ENCODE assay signal across 15 cellular contexts in the genomic region with DNA sequence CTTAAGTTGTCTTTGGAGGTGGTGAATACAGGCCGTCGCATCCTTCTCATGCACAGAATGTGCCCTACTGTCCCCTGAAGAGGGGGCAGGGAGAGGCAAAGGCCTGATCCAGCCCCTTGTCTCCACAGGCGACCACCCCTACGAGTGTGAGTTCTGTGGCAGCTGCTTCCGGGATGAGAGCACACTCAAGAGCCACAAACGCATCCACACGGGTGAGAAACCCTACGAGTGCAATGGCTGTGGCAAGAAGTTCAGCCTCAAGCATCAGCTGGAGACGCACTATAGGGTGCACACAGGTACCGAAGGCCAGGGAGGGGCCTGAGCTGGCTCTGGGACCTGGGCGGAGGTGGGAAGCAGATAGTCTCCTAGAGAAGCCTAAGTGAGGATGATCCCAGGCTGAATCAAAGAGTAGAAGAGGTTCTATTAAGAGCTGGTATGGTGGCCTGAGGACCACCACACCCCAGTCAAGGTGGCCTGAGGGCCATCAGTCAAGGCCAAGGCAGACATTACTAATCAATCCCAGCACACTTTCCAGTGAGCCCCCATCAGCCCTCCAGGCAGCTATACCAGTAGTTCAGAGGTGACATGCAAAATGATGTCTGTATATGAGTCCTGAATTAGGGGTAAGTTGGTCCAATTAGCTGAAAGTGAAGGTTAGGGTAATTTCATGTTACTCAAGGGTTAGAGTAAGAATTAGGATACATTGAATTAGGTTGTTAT. TPM values are rescaled to one million over a fixed set of nuclear protein-coding genes. Genes with fewer than 3 reads are reported as not detected.
DNase-seq lines count a peak whose midpoint lies in the region; ATAC-seq and TF ChIP-seq lines count a peak whose summit lies in the region.
"Had no signal": no experiment of that assay in that cellular context is flagged by ENCODE, and none has a peak within 500 bp of the region (broad histone marks: within the 10 kb centered on the region; RNA-seq: fewer than 3 reads in every experiment).

No MANE protein-coding gene starts in this region.

- no peak overlapping the region for H3K4me3 Mint-ChIP-seq in MCF 10A (ENCODE audit: unreplicated experiment)
- H3K4me3 Mint-ChIP-seq in immature natural killer cell = peak overlapping the region in 4 of 5 donors; percentile 10 to 70 (median 40)
- no peak overlapping the region for H3K4me3 Mint-ChIP-seq in endothelial cell (ENCODE audit: unreplicated experiment)
- H3K4me3 Mint-ChIP-seq: CD14-positive monocyte; CD8-positive, alpha-beta T cell; H9 had no signal

- H3K36me3 ChIP-seq in breast epithelium (peaks cover 26% of the 10 kb centered on the region), psoas muscle (ENCODE audit: insufficient read depth in 1 of 2, low read depth in 1 of 2) (peaks cover 6 to 89% of the 10 kb centered on the region in 2 donors), thyroid gland (peaks cover 87 to 90% of the 10 kb centered on the region in 2 donors), right atrium auricular region (peaks cover 94% of the 10 kb centered on the region)

- peaks cover 28% of the 10 kb centered on the region for H3K4me1 Mint-ChIP-seq in MCF 10A (ENCODE audit: insufficient read depth, unreplicated experiment)
- peaks cover 29 to 52% of the 10 kb centered on the region in 2 donors for H3K4me1 Mint-ChIP-seq in immature natural killer cell
- peaks cover 11% of the 10 kb centered on the region for H3K4me1 Mint-ChIP-seq in endothelial cell (ENCODE audit: unreplicated experiment)

- intact Hi-C loops in MCF 10A (cut with micrococcal nuclease) = no loop called here
- intact Hi-C loops in breast epithelium (cut with DNase I; ENCODE audit: low total_unique reads) = no loop called here
- intact Hi-C loops in psoas muscle (cut with DNase I) = no loop called here
- intact Hi-C loops in thyroid gland (cut with DNase I) = no loop called here

- H3K27ac ChIP-seq in breast epithelium = no peak overlapping the region
- H3K27ac ChIP-seq in psoas muscle = peak overlapping the region; percentile 55
- H3K27ac ChIP-seq in thyroid gland = no peak overlapping the region
- H3K27ac ChIP-seq in right atrium auricular region = no peak overlapping the region
- H3K27ac ChIP-seq: 22Rv1, HL-60 had no signal

- H3K9me3 Mint-ChIP-seq in MCF 10A (ENCODE audit: unreplicated experiment) (no peaks in the 10 kb centered on the region), immature natural killer cell (no peaks in the 10 kb centered on the region), endothelial cell (ENCODE audit: unreplicated experiment) (no peaks in the 10 kb centered on the region)
- H3K9me3 Mint-ChIP-seq: CD14-positive monocyte; CD8-positive, alpha-beta T cell; H9 had no signal

- TF ChIP-seq CTCF in MCF 10A (IDR thresholded peaks at IDR 0.05; ENCODE audit: unreplicated experiment) (no peak), breast epithelium (IDR thresholded peaks at IDR 0.05) (no peak), psoas muscle (IDR thresholded peaks at IDR 0.05) (no peak), thyroid gland (IDR thresholded peaks at IDR 0.05) (no peak), endothelial cell (IDR thresholded peaks at IDR 0.05; ENCODE audit: unreplicated experiment) (no peak), right atrium auricular region (IDR thresholded peaks at IDR 0.05) (no peak)

- H3K4me1 ChIP-seq in breast epithelium (no peaks in the 10 kb centered on the region), psoas muscle (peaks cover 36% of the 10 kb centered on the region), thyroid gland (peaks cover 0 to 22% of the 10 kb centered on the region in 2 donors), right atrium auricular region (peaks cover 0 to 46% of the 10 kb centered on the region in 2 donors)
- H3K4me1 ChIP-seq: Caco-2 had no signal

- no peaks in the 10 kb centered on the region for H3K36me3 Mint-ChIP-seq in MCF 10A (ENCODE audit: insufficient read depth, unreplicated experiment)
- peaks cover 13 to 34% (median 24%) of the 10 kb centered on the region in 3 donors for H3K36me3 Mint-ChIP-seq in immature natural killer cell
- no peaks in the 10 kb centered on the region for H3K36me3 Mint-ChIP-seq in endothelial cell (ENCODE audit: low read depth, unreplicated experiment)
- H3K36me3 Mint-ChIP-seq: CD8-positive, alpha-beta T cell had no signal

- H3K4me3 ChIP-seq in breast epithelium (no peak overlapping the region), psoas muscle (no peak overlapping the region), thyroid gland (replicated peaks in 1 of 3) (no peak overlapping the region), right atrium auricular region (no peak overlapping the region)

- no TSS peak for BruUV-seq in MCF 10A (replicated peaks; lab: Mats Ljungman, UMichigan)

- ATAC-seq in psoas muscle = no peak
- ATAC-seq: CD8-positive, alpha-beta T cell had no signal

- CTCF ChIA-PET in MCF 10A (lab: Yijun Ruan, JAX) = interaction anchor here (0.6 to 0.9 kb wide), 3 partner anchors 13 to 450 kb away, joined by 3 to 5 read pairs (median 5); no protein-coding TSS in a partner anchor

- WGBS in psoas muscle, 3 donors = 92 to 94% (median 92%) methylated on average over 11 of the region's 11 CpGs
- 42 to 55% methylated on average over 11 of the region's 11 CpGs for WGBS in thyroid gland, 2 donors

- H3K27me3 ChIP-seq in breast epithelium (no peaks in the 10 kb centered on the region), psoas muscle (ENCODE audit: insufficient read depth in 3 of 3, low read length in 2 of 3) (no peaks in the 10 kb centered on the region), thyroid gland (no peaks in the 10 kb centered on the region), right atrium auricular region (no peaks in the 10 kb centered on the region)

- TF ChIP-seq POLR2A in breast epithelium (IDR thresholded peaks at IDR 0.05) (no peak), thyroid gland (IDR thresholded peaks at IDR 0.05) (no peak)

- POLR2A ChIA-PET in MCF 10A (lab: Yijun Ruan, JAX) = interaction anchor here (1.0 kb wide), 1 partner anchor 9 kb away, joined by 3 read pairs; no protein-coding TSS in a partner anchor

- H3K9me3 ChIP-seq in breast epithelium (no peaks in the 10 kb centered on the region), psoas muscle (no peaks in the 10 kb centered on the region), thyroid gland (no peaks in the 10 kb centered on the region), right atrium auricular region (no peaks in the 10 kb centered on the region)
- H3K9me3 ChIP-seq: Caco-2 had no signal

- H3K27ac Mint-ChIP-seq in MCF 10A (ENCODE audit: low read depth, unreplicated experiment) (peak overlapping the region; percentile 72), immature natural killer cell (peak overlapping the region; percentile 32 to 84 (median 72)), endothelial cell (ENCODE audit: unreplicated experiment) (no peak overlapping the region)
- H3K27ac Mint-ChIP-seq: H9 had no signal

- H3K27me3 Mint-ChIP-seq in MCF 10A (ENCODE audit: insufficient read depth, unreplicated experiment) (no peaks in the 10 kb centered on the region), immature natural killer cell (ENCODE audit: low read depth in 3 of 3) (peaks cover 0 to 20% (median 5%) of the 10 kb centered on the region in 3 donors), endothelial cell (ENCODE audit: unreplicated experiment) (peaks cover 1% of the 10 kb centered on the region)

- DNase-seq in MCF 10A (ENCODE audit: unreplicated experiment) = no peak
- no peak for DNase-seq in breast epithelium (ENCODE audit: low spot score in 2 of 2)
- DNase-seq in immature natural killer cell = peak in 2 of 3 donors; percentile 31 to 34
- no peak for DNase-seq in psoas muscle
- peak; percentile 35 to 47 for DNase-seq in thyroid gland
- DNase-seq in endothelial cell (ENCODE audit: low spot score) = no peak
- DNase-seq in right atrium auricular region (ENCODE audit: low spot score) = no peak
- no peak for DNase-seq in NCI-H1436 (lab: John Stamatoyannopoulos, UW)
- DNase-seq: Caco-2; CD8-positive, alpha-beta T cell; GOT3; H9 had no signal

RNA-seq across cellular contexts. Expression of a gene that starts 49.0 kb away (rescaled TPM):
- total RNA-seq in MCF 10A (2022) (429 and 638 TPM in 2 replicates), breast epithelium (1,000 to 10,000 TPM in 2 of 3 donors, 100 to 1,000 TPM in 1; 987 to 2,750 (median 1,078) TPM), psoas muscle (1,000 to 10,000 TPM in 1 of 4 donors, 100 to 1,000 TPM in 3; 165 to 2,602 (median 604) TPM), thyroid gland (100 to 1,000 TPM in 3 of 4 donors, 10 to 100 TPM in 1; 78.1 to 459 (median 185) TPM), endothelial cell (ENCODE audit: unreplicated experiment) (not detected), right atrium auricular region (100 to 1,000 TPM in 1 of 2 donors, 10 to 100 TPM in 1; 83.7 to 240 TPM)
- polyA plus RNA-seq in immature natural killer cell (1 to 10 TPM in 1 of 3 donors, under 1 TPM in 1, not detected in 1; 0.68 to 1.0 TPM), psoas muscle (1,000 to 10,000 TPM in 2 of 3 donors, 100 to 1,000 TPM in 1; 649 to 3,089 (median 1,851) TPM)
- total RNA-seq: CD8-positive, alpha-beta T cell; H9 had no signal
- polyA plus RNA-seq: CD14-positive monocyte had no signal

Comparison
In these comparisons a context has a peak if more than half of its experiments do, and no peak if none do; other contexts are left out.
1. DNase-seq: peak in immature natural killer cell (2 of 3) and thyroid gland (2 of 2); none in MCF 10A (single experiment), breast epithelium (0 of 2), psoas muscle (0 of 2), endothelial cell (single experiment), right atrium auricular region (single experiment) and NCI-H1436 (single experiment).
2. H3K4me3 Mint-ChIP-seq: peak in immature natural killer cell (4 of 5); none in MCF 10A (single experiment) and endothelial cell (single experiment).
3. RNA of a gene that starts 49.0 kb away (total RNA-seq): 987 to 2,750 TPM in breast epithelium, 165 to 2,602 TPM in psoas muscle, 429 to 638 TPM in MCF 10A, 83.7 to 240 TPM in right atrium auricular region and 78.1 to 459 TPM in thyroid gland; not detected in endothelial cell (single experiment); every median in the first group is over 10 times any median in the second.